In the genomic region with DNA sequence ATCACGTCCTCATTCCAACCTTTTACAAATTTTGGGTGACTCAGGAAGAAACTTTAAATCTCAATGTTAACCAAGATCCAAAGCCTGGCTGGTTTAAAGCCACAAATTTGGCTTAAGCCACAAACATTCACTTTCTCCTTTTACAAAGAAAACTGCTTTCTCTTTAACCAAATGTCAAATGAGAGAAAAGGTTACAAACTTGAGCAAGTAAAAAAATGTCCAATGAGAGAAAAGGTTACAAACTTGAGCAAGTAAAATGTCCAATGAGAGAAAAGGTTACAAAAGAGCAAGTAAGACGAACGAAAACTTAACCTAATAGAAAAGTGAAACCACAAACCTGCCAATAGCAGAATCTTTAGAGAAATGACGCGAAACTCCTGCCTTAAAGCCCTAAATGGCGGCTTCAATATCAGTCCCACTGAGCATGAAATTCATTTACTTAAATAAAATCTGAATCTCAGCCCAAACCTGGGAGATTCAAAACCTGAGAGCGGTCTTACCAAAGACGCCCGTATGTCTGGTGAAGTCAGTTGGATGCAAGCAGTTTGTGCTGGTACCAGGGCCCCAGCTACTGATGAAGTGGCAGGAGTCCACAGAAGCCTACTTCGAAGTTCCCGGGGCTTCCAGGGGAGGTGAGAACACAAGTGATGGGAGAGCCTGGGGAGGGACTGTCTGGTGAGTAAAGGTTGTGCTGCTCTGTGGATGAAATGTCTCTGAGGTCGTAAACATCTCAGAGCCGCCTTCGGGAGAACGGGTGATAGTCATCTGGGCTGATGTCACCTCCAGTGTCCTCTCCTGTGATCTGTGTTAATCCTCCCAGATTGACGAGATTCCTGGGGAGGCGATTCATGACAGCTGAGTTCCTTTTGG, we compare ENCODE assay signal across 8 cellular contexts.
A peak's percentile ranks its signal among the peaks of the same experiment; 100 is the strongest.
DNase-seq lines count a peak whose midpoint lies in the region; ATAC-seq and TF ChIP-seq lines count a peak whose summit lies in the region.

No MANE protein-coding gene starts in this region.

- no peaks in the 10 kb centered on the region for H3K27me3 ChIP-seq in DND-41 (ENCODE audit: insufficient read depth, low read length, poor library complexity)

- peaks cover 6% of the 10 kb centered on the region for H3K36me3 Mint-ChIP-seq in activated naive CD4-positive, alpha-beta T cell treated with anti-CD3 and anti-CD28 coated beads, Interleukin-2, amount 10 ng/mL, durations not matched to agents 7 days and 5 days

- peak overlapping the region; percentile 68 for H3K9ac ChIP-seq in DND-41 (ENCODE audit: low read depth, low read length)

- peak overlapping the region; percentile 58 to 82 for H3K4me3 ChIP-seq in DND-41 (ENCODE audit: low read depth in 1 of 2, low read length in 2 of 2)

- H3K4me1 ChIP-seq in DND-41 (ENCODE audit: insufficient read depth, low read length) = peaks cover 22% of the 10 kb centered on the region

- H3K79me2 ChIP-seq in DND-41 (ENCODE audit: insufficient read depth, low read length) = peaks cover 6% of the 10 kb centered on the region; the same call in 1 of the 2 replicates

- peaks cover 5% of the 10 kb centered on the region for H3K9me3 Mint-ChIP-seq in activated naive CD4-positive, alpha-beta T cell treated with anti-CD3 and anti-CD28 coated beads, Interleukin-2, amount 10 ng/mL, durations not matched to agents 7 days and 5 days

- CTCF ChIA-PET in activated naive CD4-positive, alpha-beta T cell treated with anti-CD3 and anti-CD28 coated beads, Interleukin-2, amount 10 ng/mL, durations not matched to agents 7 days and 5 days (lab: Charles Lee) = interaction anchor here (1.0 to 3.4 kb wide), 26 partner anchors 9 to 773 kb away, joined by 3 to 46 read pairs (median 4); a partner anchor contains a TSS

- no peaks in the 10 kb centered on the region for H4K20me1 ChIP-seq in DND-41 (ENCODE audit: insufficient read depth, low read length)

- peaks cover 6% of the 10 kb centered on the region for H3K9me3 ChIP-seq in DND-41 (ENCODE audit: insufficient read depth, low read length, severe bottlenecking)

- peaks cover 22% of the 10 kb centered on the region for H3K4me1 Mint-ChIP-seq in activated naive CD4-positive, alpha-beta T cell treated with anti-CD3 and anti-CD28 coated beads, Interleukin-2, amount 10 ng/mL, durations not matched to agents 7 days and 5 days

- peak overlapping the region; percentile 92 for H3K4me2 ChIP-seq in DND-41 (ENCODE audit: insufficient read depth, low read length)

- peak; percentile 9 for TF ChIP-seq CTCF in DND-41 (IDR thresholded peaks at IDR 0.05; ENCODE audit: borderline replicate concordance, extremely low read depth, low read length, poor library complexity, severe bottlenecking)

- ATAC-seq in DND-41 (ENCODE audit: insufficient read depth, low read depth) (peak; percentile 83), GM21367 (IDR thresholded peaks at IDR 0.05; ENCODE audit: unreplicated experiment) (peak; percentile 85)

- no peaks in the 10 kb centered on the region for H3K36me3 ChIP-seq in DND-41 (ENCODE audit: insufficient read depth, low read length)

- H3K4me3 Mint-ChIP-seq in activated naive CD4-positive, alpha-beta T cell treated with anti-CD3 and anti-CD28 coated beads, Interleukin-2, amount 10 ng/mL, durations not matched to agents 7 days and 5 days = peak overlapping the region; percentile 90

- H3K27ac Mint-ChIP-seq in activated naive CD4-positive, alpha-beta T cell treated with anti-CD3 and anti-CD28 coated beads, Interleukin-2, amount 10 ng/mL, durations not matched to agents 7 days and 5 days = peak overlapping the region; percentile 97

- H3K27me3 Mint-ChIP-seq in activated naive CD4-positive, alpha-beta T cell treated with anti-CD3 and anti-CD28 coated beads, Interleukin-2, amount 10 ng/mL, durations not matched to agents 7 days and 5 days = peaks cover 8% of the 10 kb centered on the region

- peak overlapping the region; percentile 96 for H2AFZ ChIP-seq in DND-41 (ENCODE audit: low read depth, low read length)

- H3K27ac ChIP-seq in DND-41 (ENCODE audit: low read length) = peak overlapping the region; percentile 84

- DNase-seq in DND-41 (peak; percentile 55), HK-2 (ENCODE audit: unreplicated experiment) (peak; percentile 44), germinal center (ENCODE audit: low spot score) (peak; percentile 90), pulmonary artery endothelial cell (ENCODE audit: low read depth, low spot score) (peak; percentile 69), retina (no peak)
- peak; percentile 54 for DNase-seq in activated naive CD4-positive, alpha-beta T cell treated with anti-CD3 and anti-CD28 coated beads, Interleukin-2, amount 10 ng/mL, durations not matched to agents 7 days and 5 days

TF ChIP-seq in PFSK-1, 5 proteins besides CTCF, POLR2A, EP300 and RAD21:
- peak; percentile 47; the same call in 1 of the 2 replicates for TF ChIP-seq POLR2AphosphoS5 (IDR thresholded peaks at IDR 0.05; ENCODE audit: low read depth, low read length)
- TF ChIP-seq, protein P1, sequence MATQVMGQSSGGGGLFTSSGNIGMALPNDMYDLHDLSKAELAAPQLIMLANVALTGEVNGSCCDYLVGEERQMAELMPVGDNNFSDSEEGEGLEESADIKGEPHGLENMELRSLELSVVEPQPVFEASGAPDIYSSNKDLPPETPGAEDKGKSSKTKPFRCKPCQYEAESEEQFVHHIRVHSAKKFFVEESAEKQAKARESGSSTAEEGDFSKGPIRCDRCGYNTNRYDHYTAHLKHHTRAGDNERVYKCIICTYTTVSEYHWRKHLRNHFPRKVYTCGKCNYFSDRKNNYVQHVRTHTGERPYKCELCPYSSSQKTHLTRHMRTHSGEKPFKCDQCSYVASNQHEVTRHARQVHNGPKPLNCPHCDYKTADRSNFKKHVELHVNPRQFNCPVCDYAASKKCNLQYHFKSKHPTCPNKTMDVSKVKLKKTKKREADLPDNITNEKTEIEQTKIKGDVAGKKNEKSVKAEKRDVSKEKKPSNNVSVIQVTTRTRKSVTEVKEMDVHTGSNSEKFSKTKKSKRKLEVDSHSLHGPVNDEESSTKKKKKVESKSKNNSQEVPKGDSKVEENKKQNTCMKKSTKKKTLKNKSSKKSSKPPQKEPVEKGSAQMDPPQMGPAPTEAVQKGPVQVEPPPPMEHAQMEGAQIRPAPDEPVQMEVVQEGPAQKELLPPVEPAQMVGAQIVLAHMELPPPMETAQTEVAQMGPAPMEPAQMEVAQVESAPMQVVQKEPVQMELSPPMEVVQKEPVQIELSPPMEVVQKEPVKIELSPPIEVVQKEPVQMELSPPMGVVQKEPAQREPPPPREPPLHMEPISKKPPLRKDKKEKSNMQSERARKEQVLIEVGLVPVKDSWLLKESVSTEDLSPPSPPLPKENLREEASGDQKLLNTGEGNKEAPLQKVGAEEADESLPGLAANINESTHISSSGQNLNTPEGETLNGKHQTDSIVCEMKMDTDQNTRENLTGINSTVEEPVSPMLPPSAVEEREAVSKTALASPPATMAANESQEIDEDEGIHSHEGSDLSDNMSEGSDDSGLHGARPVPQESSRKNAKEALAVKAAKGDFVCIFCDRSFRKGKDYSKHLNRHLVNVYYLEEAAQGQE (IDR thresholded peaks at IDR 0.05; ENCODE audit: insufficient read depth in 1 of 2, low read depth in 2 of 2, low read length in 2 of 2) = no peak
- TF ChIP-seq FOXP2 (optimal IDR thresholded peaks at IDR 0.05; ENCODE audit: borderline replicate concordance, extremely low read depth, extremely low read length, insufficient read depth) = no peak
